ENCODE assay signal across 8 cellular contexts in the genomic region with DNA sequence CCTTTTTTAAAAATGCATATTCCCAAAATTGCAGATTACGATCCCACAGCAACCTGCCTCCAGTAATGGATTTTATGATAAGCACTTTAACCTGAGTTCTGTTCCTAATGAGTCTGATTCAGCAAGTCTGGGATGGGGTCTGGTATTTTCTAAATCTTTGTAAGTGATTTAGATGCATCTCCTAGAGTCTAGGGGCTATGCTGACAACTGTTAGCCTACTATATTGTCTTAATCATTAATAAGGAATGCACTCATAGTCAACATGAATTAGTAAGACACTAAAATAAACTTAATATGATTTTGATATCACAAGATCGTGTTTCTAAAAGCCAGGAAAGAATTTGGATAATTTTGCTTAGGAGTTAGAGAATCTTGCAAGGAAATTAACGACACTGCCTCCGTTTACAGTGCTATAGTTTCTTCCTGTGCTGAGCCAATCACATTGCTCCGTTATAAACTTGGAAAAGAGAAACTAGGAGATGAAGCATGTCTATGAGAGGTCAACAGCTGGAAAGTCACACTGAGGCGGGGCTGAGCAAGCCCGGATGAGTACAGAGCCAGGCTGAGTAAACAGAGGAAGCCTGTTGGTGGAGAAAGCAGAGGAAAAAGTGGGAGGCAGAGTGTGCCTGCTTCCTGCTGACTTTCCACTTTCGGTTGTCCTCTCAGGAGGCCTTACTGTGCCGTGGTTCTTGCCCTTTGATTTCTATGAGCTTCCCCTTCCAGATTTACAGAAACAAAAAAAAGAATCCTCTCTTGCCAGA. TPM values are rescaled to one million over a fixed set of nuclear protein-coding genes. Genes with fewer than 3 reads are reported as not detected.
A peak's percentile ranks its signal among the peaks of the same experiment; 100 is the strongest.
DNase-seq lines count a peak whose midpoint lies in the region; ATAC-seq and TF ChIP-seq lines count a peak whose summit lies in the region.

No MANE protein-coding gene starts in this region.

- peaks cover 63 to 89% of the 10 kb centered on the region in 2 donors for H3K4me1 ChIP-seq in left lung

- H3K9me3 Mint-ChIP-seq in Calu3 (ENCODE audit: low read depth, unreplicated experiment), result no peaks in the 10 kb centered on the region

- H3K27ac ChIP-seq in left lung (peak overlapping the region; percentile 96 to 99), substantia nigra (ENCODE audit: low read depth, low read length, poor library complexity, severe bottlenecking) (peak overlapping the region; percentile 96)

- peak overlapping the region; percentile 82 for H3K27ac Mint-ChIP-seq in Calu3 (ENCODE audit: unreplicated experiment)

- DNase-seq in Calu3 (peak; percentile 29), NCI-H226 (peak; percentile 39), cardiac fibroblast (ENCODE audit: low read depth in 2 of 2) (peak; percentile 92 to 94), left lung (peak; percentile 80 to 88), substantia nigra (lab: John Stamatoyannopoulos, UW) (peak in 46 of 49 donors; percentile 12 to 82 (median 64)), H7 (no peak)
- no peak for DNase-seq in stimulated activated naive CD4-positive, alpha-beta T cell treated with Interleukin-2 at 50 U/mL for 16 hours (lab: John Stamatoyannopoulos, UW)

- H3K4me3 ChIP-seq in cardiac fibroblast (replicated peaks in 1 of 2; ENCODE audit: low read depth in 2 of 2, low read length in 2 of 2), result peak overlapping the region; percentile 13 to 32
- H3K4me3 ChIP-seq in left lung, result peak overlapping the region in 1 of 2 donors; percentile 16
- no peak overlapping the region for H3K4me3 ChIP-seq in H7 (ENCODE audit: insufficient read depth, low read depth, low read length)

- H3K4me3 Mint-ChIP-seq in Calu3 (ENCODE audit: low read depth, unreplicated experiment), result peak overlapping the region; percentile 58

- H3K27me3 ChIP-seq in left lung (no peaks in the 10 kb centered on the region), H7 (ENCODE audit: control insufficient read depth, insufficient read depth, low read length) (no peaks in the 10 kb centered on the region)

- H3K27me3 Mint-ChIP-seq in Calu3 (ENCODE audit: unreplicated experiment), result no peaks in the 10 kb centered on the region

- no peak for TF ChIP-seq CTCF in Calu3 (IDR thresholded peaks at IDR 0.05; ENCODE audit: unreplicated experiment)
- no peak for TF ChIP-seq CTCF in cardiac fibroblast (IDR thresholded peaks at IDR 0.05; ENCODE audit: low read depth, low read length)
- TF ChIP-seq CTCF in left lung (IDR thresholded peaks at IDR 0.05), result no peak

- intact Hi-C loops in Calu3 (cut with micrococcal nuclease; ENCODE audit: unreplicated experiment) (no loop called here), left lung (cut with DNase I) (no loop called here)

- BruUV-seq in Calu3 (replicated peaks; lab: Mats Ljungman, UMichigan), result no TSS peak

- no peaks in the 10 kb centered on the region for H3K9me3 ChIP-seq in left lung

- H3K36me3 ChIP-seq in left lung (no peaks in the 10 kb centered on the region), H7 (replicated peaks; ENCODE audit: control insufficient read depth, insufficient read depth, low read length) (peaks cover 2% of the 10 kb centered on the region; the same call in 1 of the 2 replicates)

- peaks cover 27% of the 10 kb centered on the region for H3K4me1 Mint-ChIP-seq in Calu3 (ENCODE audit: low read depth, unreplicated experiment)

- H3K36me3 Mint-ChIP-seq in Calu3 (ENCODE audit: insufficient read depth, unreplicated experiment), result peaks cover 17% of the 10 kb centered on the region

- ATAC-seq in left lung, result peak; percentile 86
- no peak for ATAC-seq in HG02678 (IDR thresholded peaks at IDR 0.05; ENCODE audit: unreplicated experiment)

- CTCF ChIA-PET in Calu3 (lab: Charles Lee), result interaction anchor here (0.7 to 0.9 kb wide), 2 partner anchors 9 to 28 kb away, joined by 3 read pairs; no protein-coding TSS in a partner anchor

RNA-seq across cellular contexts. Expression of a gene that starts 5.4 kb away (rescaled TPM):
- 87.3 and 109 TPM in 2 replicates for total RNA-seq in Calu3 (2022)
- 100 to 1,000 TPM; 219 to 223 TPM for total RNA-seq in left lung
- 39.4 and 53.0 TPM in 2 replicates for total RNA-seq in H7 (2014; rRNA removed; shearing (Covaris generic))

RNA-seq across cellular contexts. Expression of a gene that starts 43.3 kb away (rescaled TPM):
- 0.57 and 1.1 TPM in 2 replicates for total RNA-seq in Calu3 (2022)
- total RNA-seq in left lung, result 1 to 10 TPM; 3.2 TPM
- total RNA-seq in H7 (2014; rRNA removed; shearing (Covaris generic)), result 0.17 and 1.4 TPM in 2 replicates

RNA-seq across cellular contexts. Expression of a gene that starts 60.0 kb away (rescaled TPM):
- total RNA-seq in Calu3 (2022) (33.9 and 40.8 TPM in 2 replicates), left lung (10 to 100 TPM; 26.8 to 36.2 TPM)
- 102 and 122 TPM in 2 replicates for total RNA-seq in H7 (2014; rRNA removed; shearing (Covaris generic))

Comparison
In these comparisons a context has a peak if more than half of its experiments do, and no peak if none do; other contexts are left out.
1. DNase-seq: peak in Calu3 (single experiment), NCI-H226 (single experiment), cardiac fibroblast (2 of 2), left lung (2 of 2) and substantia nigra (46 of 49); none in H7 (single experiment) and stimulated activated naive CD4-positive, alpha-beta T cell treated with Interleukin-2 at 50 U/mL for 16 hours (single experiment).